ENCODE assay signal across 13 cellular contexts in the genomic region with DNA sequence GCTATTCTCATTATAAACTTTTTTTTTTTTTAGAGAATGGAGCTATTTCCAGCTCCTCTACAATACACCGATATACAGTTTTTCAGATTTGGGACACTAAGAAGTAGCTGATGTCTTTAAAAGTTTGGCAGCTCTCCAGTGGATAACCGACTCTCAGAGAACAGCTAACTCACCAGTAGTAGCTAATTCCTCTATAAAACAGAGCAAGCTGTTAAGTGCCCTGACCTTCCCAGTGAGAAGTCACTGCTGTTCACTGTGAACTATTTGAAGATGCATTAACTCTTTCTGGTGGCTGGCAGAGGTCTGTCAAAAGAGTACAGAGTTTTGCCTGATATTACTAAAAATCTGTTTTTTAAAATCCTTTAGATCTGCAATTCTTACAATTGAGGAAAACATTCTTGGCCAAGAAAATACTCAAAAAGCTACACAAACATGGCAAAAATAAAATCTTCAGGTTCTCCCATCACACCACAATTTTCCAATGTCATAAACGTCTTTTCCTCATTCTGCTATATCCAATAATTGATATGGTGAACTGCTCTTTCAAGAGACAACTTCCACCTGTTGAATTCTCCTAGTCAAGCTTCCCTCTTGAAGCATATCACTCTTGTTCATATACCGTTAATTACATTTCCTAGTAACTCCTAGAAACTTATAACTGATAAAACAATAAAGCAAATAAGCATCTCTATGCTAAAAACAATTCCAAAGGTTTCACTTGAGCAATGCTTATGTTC. TPM values are rescaled to one million over a fixed set of nuclear protein-coding genes. Genes with fewer than 3 reads are reported as not detected.
DNase-seq lines count a peak whose midpoint lies in the region; ATAC-seq and TF ChIP-seq lines count a peak whose summit lies in the region.
"Had no signal": no experiment of that assay in that cellular context is flagged by ENCODE, and none has a peak within 500 bp of the region (broad histone marks: within the 10 kb centered on the region; RNA-seq: fewer than 3 reads in every experiment).

No MANE protein-coding gene starts in this region.

- peak overlapping the region; percentile 63 to 84 for H3K27ac ChIP-seq in right atrium auricular region
- no peak overlapping the region for H3K27ac ChIP-seq in smooth muscle cell (ENCODE audit: low read depth)
- H3K27ac ChIP-seq in prostate gland = no peak overlapping the region

- H3K79me2 ChIP-seq in smooth muscle cell (ENCODE audit: low read depth) = no peaks in the 10 kb centered on the region

- TF ChIP-seq CTCF in right atrium auricular region (IDR thresholded peaks at IDR 0.05) (no peak), smooth muscle cell (IDR thresholded peaks at IDR 0.05; ENCODE audit: borderline replicate concordance, insufficient read depth, poor library complexity, severe bottlenecking) (no peak), prostate gland (IDR thresholded peaks at IDR 0.05) (no peak)

- no peak for ATAC-seq in HG03097 (IDR thresholded peaks at IDR 0.05; ENCODE audit: low FRiP score, unreplicated experiment)

- peaks cover 21% of the 10 kb centered on the region for H4K20me1 ChIP-seq in smooth muscle cell (ENCODE audit: low read depth)

- H3K4me2 ChIP-seq in smooth muscle cell = peak overlapping the region; percentile 61

- TF ChIP-seq POLR2A in prostate gland (IDR thresholded peaks at IDR 0.05) = no peak

- DNase-seq in LHCN-M2 (ENCODE audit: low read depth) (peak; percentile 68), astrocyte of the hippocampus (ENCODE audit: low read depth, low spot score) (peak; percentile 39), right atrium auricular region (ENCODE audit: low spot score) (no peak), smooth muscle cell (lab: John Stamatoyannopoulos, UW; ENCODE audit: unreplicated experiment) (no peak), prostate gland (ENCODE audit: low spot score) (no peak)
- DNase-seq in stimulated activated CD4-positive, alpha-beta T cell treated with anti-CD3 and anti-CD28 coated beads, Interleukin-12 subunit alpha, Interleukin-12 subunit beta, amount 100 ng/mL, for 4 hours = no peak
- DNase-seq: activated naive CD4-positive, alpha-beta T cell treated with anti-CD3 and anti-CD28 coated beads, Interleukin-2, amount 50 U/mL, for 16 hours; DMS53; effector CD4-positive, alpha-beta T cell; NK-92 treated with Interleukin-12 subunit alpha and Interleukin-12 subunit beta, amount 100 ng/mL, for 24 hours; stimulated activated CD4-positive, alpha-beta T cell treated with anti-CD3 and anti-CD28 coated beads, Interleukin-2, amount 100 ng/mL, for 24 hours; stimulated activated naive CD4-positive, alpha-beta T cell had no signal

- H2AFZ ChIP-seq in smooth muscle cell (ENCODE audit: low read depth) = no peak overlapping the region

- H3K9ac ChIP-seq in smooth muscle cell (ENCODE audit: low read depth) = no peak overlapping the region

- H3K4me3 ChIP-seq in right atrium auricular region = no peak overlapping the region
- no peak overlapping the region for H3K4me3 ChIP-seq in smooth muscle cell
- no peak overlapping the region for H3K4me3 ChIP-seq in prostate gland

- no peaks in the 10 kb centered on the region for H3K9me3 ChIP-seq in right atrium auricular region
- no peaks in the 10 kb centered on the region for H3K9me3 ChIP-seq in smooth muscle cell (replicated peaks; ENCODE audit: low read depth)
- H3K9me3 ChIP-seq in prostate gland = no peaks in the 10 kb centered on the region

- intact Hi-C loops in prostate gland (cut with DNase I) = no loop called here

- H3K4me1 ChIP-seq in right atrium auricular region (peaks cover 0 to 26% of the 10 kb centered on the region in 2 donors), smooth muscle cell (ENCODE audit: low read depth) (peaks cover 10% of the 10 kb centered on the region), prostate gland (replicated peaks) (no peaks in the 10 kb centered on the region)

- H3K27me3 ChIP-seq in right atrium auricular region (no peaks in the 10 kb centered on the region), smooth muscle cell (ENCODE audit: low read depth) (no peaks in the 10 kb centered on the region), prostate gland (replicated peaks; ENCODE audit: insufficient read depth) (no peaks in the 10 kb centered on the region)

- WGBS in smooth muscle cell (ENCODE audit: low lambda C conversion rate) = 45% methylated on average over 4 of the region's 4 CpGs
- WGBS in prostate gland = 46% methylated on average over 4 of the region's 4 CpGs

- no peaks in the 10 kb centered on the region for H3K36me3 ChIP-seq in right atrium auricular region
- no peaks in the 10 kb centered on the region for H3K36me3 ChIP-seq in smooth muscle cell (ENCODE audit: low read depth)
- no peaks in the 10 kb centered on the region for H3K36me3 ChIP-seq in prostate gland

- no peaks in the 10 kb centered on the region for H3F3A ChIP-seq in smooth muscle cell (ENCODE audit: low read depth)

RNA-seq across cellular contexts. Expression of a gene that starts 44.2 kb away (rescaled TPM):
- total RNA-seq in LHCN-M2 (2014; rRNA removed) = 7.4 and 11.5 TPM in 2 replicates
- 4.7 TPM for polyA plus RNA-seq in LHCN-M2 (2012)
- 100 to 1,000 TPM in 1 of 2 donors, 10 to 100 TPM in 1; 64.3 to 162 TPM for total RNA-seq in right atrium auricular region
- total RNA-seq in smooth muscle cell = 21.9 and 22.4 TPM in 2 replicates
- 6.4 and 7.7 TPM in 2 replicates for polyA plus RNA-seq in smooth muscle cell
- 10 to 100 TPM; 27.6 to 56.1 TPM for total RNA-seq in prostate gland

Comparison
In these comparisons a context has a peak if more than half of its experiments do, and no peak if none do; other contexts are left out.
1. DNase-seq: peak in LHCN-M2 (single experiment) and astrocyte of the hippocampus (single experiment); none in right atrium auricular region (single experiment), smooth muscle cell (single experiment), stimulated activated CD4-positive, alpha-beta T cell treated with anti-CD3 and anti-CD28 coated beads, Interleukin-12 subunit alpha, Interleukin-12 subunit beta, amount 100 ng/mL, for 4 hours (single experiment) and prostate gland (single experiment).
2. H3K27ac ChIP-seq: peak in right atrium auricular region (2 of 2); none in smooth muscle cell (single experiment) and prostate gland (0 of 2).